In genomic region chr12:67915335-67915851, GRCh38 we compare ENCODE assay signal across 19 cellular contexts.
"Had no signal": no experiment of that assay in that cellular context is flagged by ENCODE, and none has a peak within 500 bp of the region (broad histone marks: within the 10 kb centered on the region; RNA-seq: fewer than 3 reads in every experiment).

No MANE protein-coding gene starts in this region.

- DNase-seq: activated CD4-positive, alpha-beta T cell treated with anti-CD3 and anti-CD28 coated beads, Interleukin-2, amount 50 U/mL, for 1 hour; activated CD8-positive, alpha-beta T cell treated with anti-CD3 and anti-CD28 coated beads, Interleukin-2, amount 10 ng/mL, durations not matched to agents 7 days and 5 days; activated gamma-delta T cell treated with Interleukin-2 at 50 U/mL for 16 hours; anterior cingulate cortex; effector CD4-positive, alpha-beta T cell; erythroblast; foreskin fibroblast; lower lobe of right lung; naive B cell; nucleus accumbens; right cardiac atrium; stimulated activated CD4-positive, alpha-beta T cell treated with anti-CD3 and anti-CD28 coated beads, Interleukin-1b, Interleukin-23, amount 100 ng/mL, for 48 hours; stimulated activated naive CD8-positive, alpha-beta T cell treated with anti-CD3 and anti-CD28 coated beads, Interleukin-15, amount 100 ng/mL, for 72 hours had no signal

- H3K36me3 ChIP-seq: lower lobe of right lung, suprapubic skin, tibial nerve had no signal

- H3K27ac ChIP-seq: lower lobe of right lung, parathyroid adenoma, suprapubic skin, tibial nerve, VCaP had no signal

- H3K4me1 ChIP-seq: lower lobe of right lung, parathyroid adenoma, suprapubic skin, tibial nerve had no signal

- H3K9me3 ChIP-seq: lower lobe of right lung, suprapubic skin, tibial nerve had no signal

- H3K27me3 ChIP-seq: suprapubic skin, tibial nerve had no signal

- ATAC-seq: activated CD4-positive, CD25-positive, alpha-beta regulatory T cell treated with anti-CD3 and anti-CD28 coated beads, Interleukin-2, amount 50 U/mL, for 24 hours; activated CD8-positive, alpha-beta T cell treated with anti-CD3 and anti-CD28 coated beads, Interleukin-2, amount 10 ng/mL, durations not matched to agents 7 days and 5 days; left lobe of liver; lower lobe of right lung; right cardiac atrium; stimulated activated naive CD8-positive, alpha-beta T cell treated with anti-CD3 and anti-CD28 coated beads, Interleukin-15, amount 100 ng/mL, for 72 hours had no signal

- H3K4me3 ChIP-seq: lower lobe of right lung, suprapubic skin, tibial nerve had no signal
